ENCODE assay signal across 1 cellular context in the genomic region with DNA sequence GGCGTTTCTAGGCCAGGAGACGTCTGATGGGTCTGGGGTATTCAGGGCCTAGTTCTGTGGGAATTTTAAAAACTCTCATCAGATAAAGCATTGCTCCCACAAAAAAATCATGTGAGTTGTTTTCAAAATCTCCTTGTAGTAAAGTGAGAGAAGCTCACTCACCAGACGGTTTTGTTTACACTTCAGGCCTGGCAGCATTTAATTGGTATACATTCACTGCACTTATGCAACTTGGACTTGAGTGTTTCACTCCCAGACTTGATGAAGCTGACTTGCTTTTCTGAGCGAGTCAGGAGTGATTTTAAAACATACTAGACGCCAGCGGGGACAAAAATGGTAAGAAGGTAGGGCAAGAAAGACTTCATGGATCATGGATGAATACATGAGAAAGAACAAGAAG.
TF ChIP-seq lines count a peak whose summit lies in the region.

No MANE protein-coding gene starts in this region.

TF ChIP-seq in IMR-90, 13 proteins besides CTCF, POLR2A, EP300 and RAD21 (continued from another document):
- TF ChIP-seq, protein P1, sequence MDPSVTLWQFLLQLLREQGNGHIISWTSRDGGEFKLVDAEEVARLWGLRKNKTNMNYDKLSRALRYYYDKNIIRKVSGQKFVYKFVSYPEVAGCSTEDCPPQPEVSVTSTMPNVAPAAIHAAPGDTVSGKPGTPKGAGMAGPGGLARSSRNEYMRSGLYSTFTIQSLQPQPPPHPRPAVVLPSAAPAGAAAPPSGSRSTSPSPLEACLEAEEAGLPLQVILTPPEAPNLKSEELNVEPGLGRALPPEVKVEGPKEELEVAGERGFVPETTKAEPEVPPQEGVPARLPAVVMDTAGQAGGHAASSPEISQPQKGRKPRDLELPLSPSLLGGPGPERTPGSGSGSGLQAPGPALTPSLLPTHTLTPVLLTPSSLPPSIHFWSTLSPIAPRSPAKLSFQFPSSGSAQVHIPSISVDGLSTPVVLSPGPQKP (IDR thresholded peaks at IDR 0.05; ENCODE audit: borderline replicate concordance, low read depth, low read length) = no peak
- no peak for TF ChIP-seq MXI1 (IDR thresholded peaks at IDR 0.05; ENCODE audit: borderline replicate concordance, low read depth, low read length)
- no peak for TF ChIP-seq MAFK (IDR thresholded peaks at IDR 0.05; ENCODE audit: low read depth, low read length)
- no peak for TF ChIP-seq RCOR1 (IDR thresholded peaks at IDR 0.05; ENCODE audit: insufficient replicate concordance, low read length)
